In genomic region chr10:91820144-91820543, GRCh38 we compare ENCODE assay signal across 25 cellular contexts. TPM values are rescaled to one million over a fixed set of nuclear protein-coding genes. Genes with fewer than 3 reads are reported as not detected.
DNase-seq lines count a peak whose midpoint lies in the region; ATAC-seq, FAIRE-seq and TF ChIP-seq lines count a peak whose summit lies in the region.
"Had no signal": no experiment of that assay in that cellular context is flagged by ENCODE, and none has a peak within 500 bp of the region (broad histone marks: within the 10 kb centered on the region; RNA-seq: fewer than 3 reads in every experiment).

No MANE protein-coding gene starts in this region.

- H3K27ac ChIP-seq in astrocyte (ENCODE audit: low read depth, low read length), result no peak overlapping the region
- H3K27ac ChIP-seq in left lung, result no peak overlapping the region
- H3K27ac ChIP-seq: A549; BLaER1 treated with 17β-estradiol and CSF1 and Interleukin-3, amounts not matched to agents 10 nM and 100 nM; vagina had no signal

- H3K4me2 ChIP-seq in astrocyte (ENCODE audit: low read length), result no peak overlapping the region
- H3K4me2 ChIP-seq: A549; BLaER1 treated with 17β-estradiol and CSF1 and Interleukin-3, amounts not matched to agents 10 nM and 100 nM had no signal

- H2AFZ ChIP-seq in astrocyte (ENCODE audit: low read depth, low read length), result no peak overlapping the region

- no peaks in the 10 kb centered on the region for H3K27me3 ChIP-seq in astrocyte (ENCODE audit: insufficient read depth, low read length)
- no peaks in the 10 kb centered on the region for H3K27me3 ChIP-seq in left lung
- H3K27me3 ChIP-seq: BLaER1 treated with 17β-estradiol and CSF1 and Interleukin-3, amounts not matched to agents 10 nM and 100 nM; MG63; vagina had no signal

- H3K27me3 Mint-ChIP-seq in activated T-cell treated with anti-CD3 and anti-CD28 coated beads, Interleukin-2, amount 50 U/mL, for 24 hours, result no peaks in the 10 kb centered on the region
- no peaks in the 10 kb centered on the region for H3K27me3 Mint-ChIP-seq in astrocyte (ENCODE audit: low read depth, unreplicated experiment)
- H3K27me3 Mint-ChIP-seq: IgD-negative memory B cell had no signal

- H4K20me1 ChIP-seq in astrocyte (ENCODE audit: insufficient read depth, low read length), result peaks cover 26% of the 10 kb centered on the region

- H3K36me3 ChIP-seq in astrocyte (ENCODE audit: insufficient read depth, low read length), result peaks cover 61% of the 10 kb centered on the region
- H3K36me3 ChIP-seq in left lung, result peaks cover 0 to 99% of the 10 kb centered on the region in 2 donors

- peak overlapping the region; percentile 73 for H3K27ac Mint-ChIP-seq in activated T-cell treated with anti-CD3 and anti-CD28 coated beads, Interleukin-2, amount 50 U/mL, for 24 hours
- no peak overlapping the region for H3K27ac Mint-ChIP-seq in astrocyte (ENCODE audit: unreplicated experiment)
- H3K27ac Mint-ChIP-seq: IgD-negative memory B cell; nephron; stimulated activated effector memory CD8-positive, alpha-beta T cell treated with anti-CD3 and anti-CD28 coated beads, Interleukin-12 subunit alpha, Interleukin-12 subunit beta, amount 100 ng/mL, for 72 hours had no signal

- intact Hi-C loops in left lung (cut with DNase I), result no loop called here

- H3K36me3 Mint-ChIP-seq in activated T-cell treated with anti-CD3 and anti-CD28 coated beads, Interleukin-2, amount 50 U/mL, for 24 hours (ENCODE audit: low read depth), result peaks cover 90% of the 10 kb centered on the region
- H3K36me3 Mint-ChIP-seq in astrocyte (ENCODE audit: low read depth, unreplicated experiment), result peaks cover 2% of the 10 kb centered on the region

- H3K4me1 Mint-ChIP-seq in activated T-cell treated with anti-CD3 and anti-CD28 coated beads, Interleukin-2, amount 50 U/mL, for 24 hours (ENCODE audit: low read depth), result peaks cover 4% of the 10 kb centered on the region
- H3K4me1 Mint-ChIP-seq in astrocyte (ENCODE audit: low read depth, unreplicated experiment), result peaks cover 3% of the 10 kb centered on the region
- H3K4me1 Mint-ChIP-seq: nephron had no signal

- no peak overlapping the region for H3K4me3 ChIP-seq in astrocyte (ENCODE audit: insufficient read depth, low read depth, low read length)
- H3K4me3 ChIP-seq in left lung, result no peak overlapping the region
- H3K4me3 ChIP-seq: A549; BLaER1 treated with 17β-estradiol and CSF1 and Interleukin-3, amounts not matched to agents 10 nM and 100 nM; MG63; vagina had no signal

- ATAC-seq in left lung, result no peak
- ATAC-seq: A549; left colon; PC-3; stimulated activated effector memory CD8-positive, alpha-beta T cell treated with anti-CD3 and anti-CD28 coated beads, Interleukin-12 subunit alpha, Interleukin-12 subunit beta, amount 100 ng/mL, for 72 hours had no signal

- H3K4me3 Mint-ChIP-seq in activated T-cell treated with anti-CD3 and anti-CD28 coated beads, Interleukin-2, amount 50 U/mL, for 24 hours, result no peak overlapping the region
- no peak overlapping the region for H3K4me3 Mint-ChIP-seq in astrocyte (ENCODE audit: unreplicated experiment)
- H3K4me3 Mint-ChIP-seq: IgD-negative memory B cell; nephron; stimulated activated effector memory CD8-positive, alpha-beta T cell treated with anti-CD3 and anti-CD28 coated beads, Interleukin-12 subunit alpha, Interleukin-12 subunit beta, amount 100 ng/mL, for 72 hours had no signal

- TF ChIP-seq CTCF in astrocyte (IDR thresholded peaks at IDR 0.05; ENCODE audit: insufficient read depth, low read depth, low read length) (no peak), left lung (IDR thresholded peaks at IDR 0.05) (no peak)

- peaks cover 9% of the 10 kb centered on the region for H3K79me2 ChIP-seq in astrocyte (ENCODE audit: insufficient read depth, low read length)

- FAIRE-seq in astrocyte (lab: Jason Lieb, UNC), result peak; percentile 13
- FAIRE-seq: D721Med had no signal

- no peaks in the 10 kb centered on the region for H3K4me1 ChIP-seq in astrocyte (ENCODE audit: insufficient read depth, low read length)
- H3K4me1 ChIP-seq in left lung, result no peaks in the 10 kb centered on the region
- H3K4me1 ChIP-seq: A549; BLaER1 treated with 17β-estradiol and CSF1 and Interleukin-3, amounts not matched to agents 10 nM and 100 nM; vagina had no signal

- H3K9me3 ChIP-seq in astrocyte (ENCODE audit: insufficient read depth, low read depth, low read length), result no peaks in the 10 kb centered on the region
- no peaks in the 10 kb centered on the region for H3K9me3 ChIP-seq in left lung
- H3K9me3 ChIP-seq: A549; BLaER1 treated with 17β-estradiol and CSF1 and Interleukin-3, amounts not matched to agents 10 nM and 100 nM; MG63; vagina had no signal

- H3K9ac ChIP-seq in astrocyte (ENCODE audit: low read length), result no peak overlapping the region
- H3K9ac ChIP-seq: BLaER1 treated with 17β-estradiol and CSF1 and Interleukin-3, amounts not matched to agents 10 nM and 100 nM had no signal

- no peaks in the 10 kb centered on the region for H3K9me3 Mint-ChIP-seq in activated T-cell treated with anti-CD3 and anti-CD28 coated beads, Interleukin-2, amount 50 U/mL, for 24 hours
- H3K9me3 Mint-ChIP-seq in astrocyte (ENCODE audit: unreplicated experiment), result no peaks in the 10 kb centered on the region
- H3K9me3 Mint-ChIP-seq: IgD-negative memory B cell; nephron; stimulated activated effector memory CD8-positive, alpha-beta T cell treated with anti-CD3 and anti-CD28 coated beads, Interleukin-12 subunit alpha, Interleukin-12 subunit beta, amount 100 ng/mL, for 72 hours had no signal

- DNase-seq in activated T-cell treated with anti-CD3 and anti-CD28 coated beads, Interleukin-2, amount 50 U/mL, for 24 hours, result no peak
- DNase-seq in activated T-cell treated with anti-CD3 and anti-CD28 coated beads, Interleukin-2, amount 50 U/mL, for 1 hour, result no peak
- DNase-seq in astrocyte (ENCODE audit: low read depth), result no peak
- peak; percentile 43 for DNase-seq in glomerular visceral epithelial cell (ENCODE audit: extremely low spot score)
- DNase-seq in renal cortical epithelial cell (ENCODE audit: low read depth), result peak; percentile 91
- DNase-seq in left lung, result no peak
- no peak for DNase-seq in NCI-H1436 (lab: John Stamatoyannopoulos, UW)
- DNase-seq in hippocampal formation (lab: John Stamatoyannopoulos, UW), result no peak
- DNase-seq: activated CD4-positive, alpha-beta T cell treated with anti-CD3 and anti-CD28 coated beads, Interleukin-2, amount 50 U/mL, for 4 hours; activated naive CD4-positive, alpha-beta T cell treated with Interleukin-2 at 50 U/mL for 16 hours; anterior cingulate cortex; EL; left colon; MG63; NCI-H1694 treated with DMSO at 0.1 percent for 48 hours; PC-3; SHP77 treated with DMSO at 0.1 percent for 48 hours; T-helper 1 cell had no signal

RNA-seq across cellular contexts. Expression of gene TNKS2, which starts 21.9 kb away (rescaled TPM):
- total RNA-seq in astrocyte, result 55.8 and 56.2 TPM in 2 replicates
- total RNA-seq in renal cortical epithelial cell, result 57.5 and 70.9 TPM in 2 replicates
- 10 to 100 TPM; 37.1 to 37.6 TPM for total RNA-seq in left lung

Comparison
In these comparisons a context has a peak if more than half of its experiments do, and no peak if none do; other contexts are left out.
1. DNase-seq: peak in glomerular visceral epithelial cell (single experiment) and renal cortical epithelial cell (single experiment); none in activated T-cell treated with anti-CD3 and anti-CD28 coated beads, Interleukin-2, amount 50 U/mL, for 24 hours (single experiment), activated T-cell treated with anti-CD3 and anti-CD28 coated beads, Interleukin-2, amount 50 U/mL, for 1 hour (single experiment), astrocyte (single experiment), left lung (0 of 2), NCI-H1436 (single experiment) and hippocampal formation (0 of 2).